In genomic region chr1:28895896-28896608, GRCh38 we compare ENCODE assay signal across 1 cellular context.
TF ChIP-seq lines count a peak whose summit lies in the region.

No MANE protein-coding gene starts in this region.

TF ChIP-seq in WTC11, 78 proteins besides CTCF, POLR2A, EP300 and RAD21:
- no peak for TF ChIP-seq AR (CRISPR knock-in tag; IDR thresholded peaks at IDR 0.05)
- TF ChIP-seq ZNF219 (CRISPR knock-in tag; IDR thresholded peaks at IDR 0.05; ENCODE audit: borderline replicate concordance): no peak
- no peak for TF ChIP-seq USF1 (CRISPR knock-in tag; IDR thresholded peaks at IDR 0.05)
- TF ChIP-seq MXD4 (CRISPR knock-in tag; IDR thresholded peaks at IDR 0.05; ENCODE audit: borderline replicate concordance): no peak
- no peak for TF ChIP-seq NFATC4 (CRISPR knock-in tag; IDR thresholded peaks at IDR 0.05)
- no peak for TF ChIP-seq E2F5 (CRISPR knock-in tag; IDR thresholded peaks at IDR 0.05)
- TF ChIP-seq ELF4 (CRISPR knock-in tag; IDR thresholded peaks at IDR 0.05; ENCODE audit: low read depth): no peak
